8 cellular contexts compared by ENCODE assay signal in genomic region chr16:74999683-75000480, GRCh38. TPM values are rescaled to one million over a fixed set of nuclear protein-coding genes. Genes with fewer than 3 reads are reported as not detected.
A peak's percentile ranks its signal among the peaks of the same experiment; 100 is the strongest.
DNase-seq lines count a peak whose midpoint lies in the region; ATAC-seq, FAIRE-seq and TF ChIP-seq lines count a peak whose summit lies in the region.

No MANE protein-coding gene starts in this region.

- H3K4me3 Mint-ChIP-seq in activated CD4-positive, alpha-beta T cell treated with anti-CD3 and anti-CD28 coated beads, Interleukin-2, amount 10 ng/mL, durations not matched to agents 24 days and 14 days: peak overlapping the region; percentile 96

- H3K36me3 Mint-ChIP-seq in activated CD4-positive, alpha-beta T cell treated with anti-CD3 and anti-CD28 coated beads, Interleukin-2, amount 10 ng/mL, durations not matched to agents 24 days and 14 days (ENCODE audit: low read depth): peaks cover 29% of the 10 kb centered on the region

- H3K4me3 ChIP-seq in MM.1S (ENCODE audit: low read length) (peak overlapping the region; percentile 53), lower leg skin (ENCODE audit: low read depth, poor library complexity, severe bottlenecking) (peak overlapping the region; percentile 78)

- WGBS in lower leg skin, 2 donors: 2% methylated on average over 13 to 40 of the region's 66 CpGs

- H3K9ac ChIP-seq in MM.1S (ENCODE audit: low read length): peak overlapping the region; percentile 21; the same call in 1 of the 2 replicates

- intact Hi-C loops in activated CD4-positive, alpha-beta T cell treated with anti-CD3 and anti-CD28 coated beads, Interleukin-2, amount 10 ng/mL, durations not matched to agents 24 days and 14 days (cut with micrococcal nuclease): loop anchor here (5.0 kb wide), 2 partner anchors 37 to 293 kb away; no protein-coding TSS in a partner anchor
- intact Hi-C loops in lower leg skin (cut with DNase I; ENCODE audit: low total_unique reads): loop anchor here (2.0 kb wide), 1 partner anchor 111 kb away; no protein-coding TSS in a partner anchor

- no peak for FAIRE-seq in D721Med (lab: Jason Lieb, UNC)

- no peaks in the 10 kb centered on the region for H3K9me2 ChIP-seq in MM.1S (replicated peaks; ENCODE audit: insufficient read depth, low read length)

- H3K79me2 ChIP-seq in MM.1S (ENCODE audit: low read length): no peaks in the 10 kb centered on the region

- no peaks in the 10 kb centered on the region for H3K9me3 ChIP-seq in MM.1S (replicated peaks; ENCODE audit: insufficient read depth, low read length)

- no peaks in the 10 kb centered on the region for H3F3A ChIP-seq in MM.1S (ENCODE audit: insufficient read depth, low read length)

- H2AFZ ChIP-seq in MM.1S (ENCODE audit: low read length): peak overlapping the region; percentile 61; the same call in 1 of the 2 replicates

- DNase-seq in 8988T: peak; percentile 54
- no peak for DNase-seq in MM.1S
- peak; percentile 89 for DNase-seq in activated CD4-positive, alpha-beta T cell treated with anti-CD3 and anti-CD28 coated beads, Interleukin-2, amount 10 ng/mL, durations not matched to agents 24 days and 14 days
- DNase-seq in dermis blood vessel endothelial cell: peak; percentile 35
- DNase-seq in lower leg skin (ENCODE audit: low spot score in 2 of 2): peak in 1 of 2 donors; percentile 91
- DNase-seq in stimulated activated CD4-positive, alpha-beta T cell treated with anti-CD3 and anti-CD28 coated beads, Interleukin-4, amount 100 ng/mL, for 4 hours: peak; percentile 47 to 54
- DNase-seq in D721Med (ENCODE audit: insufficient read length, low spot score): no peak

- ATAC-seq in GM18909 (IDR thresholded peaks at IDR 0.05; ENCODE audit: poor library complexity, unreplicated experiment): peak; percentile 32

- TF ChIP-seq POLR2A in lower leg skin (IDR thresholded peaks at IDR 0.05): no peak

- no peaks in the 10 kb centered on the region for H3K36me3 ChIP-seq in MM.1S (replicated peaks; ENCODE audit: insufficient read depth, low read length)

- no peak overlapping the region for H3K27ac ChIP-seq in MM.1S (ENCODE audit: low read length)

- peak overlapping the region; percentile 59 for H3K4me2 ChIP-seq in MM.1S (ENCODE audit: low read depth, low read length)

- no peaks in the 10 kb centered on the region for H3K4me1 ChIP-seq in MM.1S (ENCODE audit: low read length)

- no peaks in the 10 kb centered on the region for H3K27me3 ChIP-seq in MM.1S (replicated peaks; ENCODE audit: insufficient read depth, low read length)

- peaks cover 45% of the 10 kb centered on the region for H3K4me1 Mint-ChIP-seq in activated CD4-positive, alpha-beta T cell treated with anti-CD3 and anti-CD28 coated beads, Interleukin-2, amount 10 ng/mL, durations not matched to agents 24 days and 14 days

- H3K27me3 Mint-ChIP-seq in activated CD4-positive, alpha-beta T cell treated with anti-CD3 and anti-CD28 coated beads, Interleukin-2, amount 10 ng/mL, durations not matched to agents 24 days and 14 days: peaks cover 7% of the 10 kb centered on the region

- H3K27ac Mint-ChIP-seq in activated CD4-positive, alpha-beta T cell treated with anti-CD3 and anti-CD28 coated beads, Interleukin-2, amount 10 ng/mL, durations not matched to agents 24 days and 14 days: peak overlapping the region; percentile 78

- no peaks in the 10 kb centered on the region for H3K9me3 Mint-ChIP-seq in activated CD4-positive, alpha-beta T cell treated with anti-CD3 and anti-CD28 coated beads, Interleukin-2, amount 10 ng/mL, durations not matched to agents 24 days and 14 days

- no peaks in the 10 kb centered on the region for H4K20me1 ChIP-seq in MM.1S (ENCODE audit: insufficient read depth, low read length)

- TF ChIP-seq CTCF in MM.1S (IDR thresholded peaks at IDR 0.05; ENCODE audit: low read length) (no peak), lower leg skin (IDR thresholded peaks at IDR 0.05) (no peak), D721Med (IDR thresholded peaks at IDR 0.05; ENCODE audit: insufficient read depth, missing control alignments) (no peak)

RNA-seq across cellular contexts. Expression of gene ZNRF1, which starts 1.1 kb away (rescaled TPM):
- 41.4 and 46.8 TPM in 2 replicates for total RNA-seq in activated CD4-positive, alpha-beta T cell treated with anti-CD3 and anti-CD28 coated beads, Interleukin-2, amount 10 ng/mL, durations not matched to agents 24 days and 14 days
- total RNA-seq in dermis blood vessel endothelial cell (29.9 and 35.7 TPM in 2 replicates), lower leg skin (10 to 100 TPM; 19.3 to 46.7 (median 32.9) TPM)

RNA-seq across cellular contexts. Expression of gene WDR59, which starts 15.0 kb away (rescaled TPM):
- total RNA-seq in activated CD4-positive, alpha-beta T cell treated with anti-CD3 and anti-CD28 coated beads, Interleukin-2, amount 10 ng/mL, durations not matched to agents 24 days and 14 days: 80.6 and 91.5 TPM in 2 replicates
- total RNA-seq in dermis blood vessel endothelial cell (10.3 and 16.3 TPM in 2 replicates), lower leg skin (10 to 100 TPM; 26.0 to 59.4 (median 48.4) TPM)

Comparison
In these comparisons a context has a peak if more than half of its experiments do, and no peak if none do; other contexts are left out.
1. DNase-seq: peak in 8988T (single experiment), activated CD4-positive, alpha-beta T cell treated with anti-CD3 and anti-CD28 coated beads, Interleukin-2, amount 10 ng/mL, durations not matched to agents 24 days and 14 days (single experiment), dermis blood vessel endothelial cell (single experiment) and stimulated activated CD4-positive, alpha-beta T cell treated with anti-CD3 and anti-CD28 coated beads, Interleukin-4, amount 100 ng/mL, for 4 hours (2 of 2); none in MM.1S (single experiment) and D721Med (single experiment).